In the genomic region with DNA sequence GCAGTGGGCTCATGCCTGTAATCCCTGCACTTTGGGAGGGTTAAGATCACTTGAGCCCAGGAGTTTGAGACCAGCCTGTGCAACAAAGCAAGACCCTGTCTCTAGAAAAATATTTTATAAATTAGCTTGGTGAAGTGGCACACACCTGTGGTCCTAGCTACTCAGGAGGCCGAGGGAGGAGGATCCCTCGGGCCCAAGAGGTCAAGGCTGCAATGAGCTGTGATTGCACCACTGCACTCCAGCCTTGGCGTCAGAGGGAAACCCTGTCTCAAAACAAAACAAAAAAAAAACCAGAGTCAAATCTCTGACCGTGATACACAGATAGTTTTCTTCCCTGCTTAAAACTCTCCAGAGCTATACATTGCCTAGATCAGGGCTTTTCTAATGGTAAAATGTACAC, we compare ENCODE assay signal across 13 cellular contexts. TPM values are rescaled to one million over a fixed set of nuclear protein-coding genes. Genes with fewer than 3 reads are reported as not detected.
DNase-seq lines count a peak whose midpoint lies in the region; ATAC-seq and TF ChIP-seq lines count a peak whose summit lies in the region.
"Had no signal": no experiment of that assay in that cellular context is flagged by ENCODE, and none has a peak within 500 bp of the region (broad histone marks: within the 10 kb centered on the region; RNA-seq: fewer than 3 reads in every experiment).

No MANE protein-coding gene starts in this region.

- WGBS in heart right ventricle, 2 donors, result 68 to 72% methylated on average over 4 of the region's 4 CpGs
- 64 to 74% methylated on average over 4 of the region's 4 CpGs for WGBS in upper lobe of left lung, 2 donors

- no peak for DNase-seq in heart right ventricle
- DNase-seq in Right ventricle myocardium superior, result no peak
- no peak for DNase-seq in upper lobe of left lung
- no peak for DNase-seq in NCI-H2107 (lab: John Stamatoyannopoulos, UW)
- DNase-seq in naive thymus-derived CD8-positive, alpha-beta T cell, result no peak
- DNase-seq: activated CD4-positive, CD25-positive, alpha-beta regulatory T cell treated with anti-CD3 and anti-CD28 coated beads, Interleukin-2, amount 50 U/mL, for 72 hours; MG63; NCI-H2081 treated with DMSO at 0.1 percent for 48 hours; psoas muscle had no signal

- H3K27me3 ChIP-seq in heart right ventricle (peaks cover 0 to 19% (median 0%) of the 10 kb centered on the region in 7 donors), layer of hippocampus (ENCODE audit: control insufficient read depth, insufficient read depth, low read length) (no peaks in the 10 kb centered on the region), upper lobe of left lung (no peaks in the 10 kb centered on the region)
- H3K27me3 ChIP-seq: MG63 had no signal

- H3K27ac ChIP-seq in heart right ventricle (peak overlapping the region in 8 of 10 donors; percentile 19 to 83 (median 59)), VCaP (peak overlapping the region; percentile 47), layer of hippocampus (ENCODE audit: low read depth, low read length) (peak overlapping the region; percentile 6), upper lobe of left lung (peak overlapping the region in 3 of 4 donors; percentile 68 to 81 (median 75))
- H3K27ac ChIP-seq: psoas muscle had no signal

- H3K36me3 ChIP-seq in heart right ventricle (no peaks in the 10 kb centered on the region), upper lobe of left lung (no peaks in the 10 kb centered on the region)
- H3K36me3 ChIP-seq: MG63, thoracic aorta had no signal

- peaks cover 0 to 8% (median 3%) of the 10 kb centered on the region in 3 donors for H3K36me3 Mint-ChIP-seq in naive thymus-derived CD8-positive, alpha-beta T cell

- peaks cover 0 to 25% (median 2%) of the 10 kb centered on the region in 5 donors for H3K27me3 Mint-ChIP-seq in naive thymus-derived CD8-positive, alpha-beta T cell

- no peak overlapping the region for H3K4me3 ChIP-seq in heart right ventricle
- H3K4me3 ChIP-seq in upper lobe of left lung, result no peak overlapping the region
- H3K4me3 ChIP-seq: MG63, psoas muscle, thoracic aorta had no signal

- no peak for TF ChIP-seq POLR2A in upper lobe of left lung (IDR thresholded peaks at IDR 0.05)

- POLR2A ChIA-PET in naive thymus-derived CD8-positive, alpha-beta T cell (lab: Charles Lee), result no interaction called here

- H3K4me3 Mint-ChIP-seq in naive thymus-derived CD8-positive, alpha-beta T cell, result peak overlapping the region in 1 of 10 donors; percentile 48

- no peaks in the 10 kb centered on the region for H3K9me3 ChIP-seq in heart right ventricle
- no peaks in the 10 kb centered on the region for H3K9me3 ChIP-seq in upper lobe of left lung
- H3K9me3 ChIP-seq: MG63, psoas muscle, thoracic aorta had no signal

- TF ChIP-seq CTCF in heart right ventricle (IDR thresholded peaks at IDR 0.05), result no peak
- no peak for TF ChIP-seq CTCF in VCaP (conservative IDR thresholded peaks at IDR 0.05)
- TF ChIP-seq CTCF in upper lobe of left lung (IDR thresholded peaks at IDR 0.05), result no peak

- no peak for ATAC-seq in heart right ventricle
- ATAC-seq in Right ventricle myocardium superior (ENCODE audit: poor library complexity), result no peak
- ATAC-seq in upper lobe of left lung (ENCODE audit: low FRiP score in 2 of 2), result no peak
- no peak for ATAC-seq in naive thymus-derived CD8-positive, alpha-beta T cell
- no peak for ATAC-seq in GM19351 (IDR thresholded peaks at IDR 0.05; ENCODE audit: unreplicated experiment)
- ATAC-seq: psoas muscle had no signal

- no peaks in the 10 kb centered on the region for H3K9me3 Mint-ChIP-seq in naive thymus-derived CD8-positive, alpha-beta T cell

- peak overlapping the region in 1 of 10 donors; percentile 46 for H3K27ac Mint-ChIP-seq in naive thymus-derived CD8-positive, alpha-beta T cell

- no peak for TF ChIP-seq EP300 in upper lobe of left lung (IDR thresholded peaks at IDR 0.05)

- H3K4me1 ChIP-seq in heart right ventricle (peaks cover 0 to 50% (median 37%) of the 10 kb centered on the region in 9 donors), upper lobe of left lung (peaks cover 0 to 23% (median 8%) of the 10 kb centered on the region in 4 donors)
- H3K4me1 ChIP-seq: psoas muscle had no signal

- peaks cover 0 to 30% (median 2%) of the 10 kb centered on the region in 4 donors for H3K4me1 Mint-ChIP-seq in naive thymus-derived CD8-positive, alpha-beta T cell

- intact Hi-C loops in heart right ventricle (cut with DNase I) (loop anchor here in 2 of 10 donors (5.0 kb wide), 1 partner anchor 50 kb away; no protein-coding TSS in a partner anchor), Right ventricle myocardium superior (cut with DNase I) (no loop called here)

RNA-seq across cellular contexts. Expression of a gene that starts 53.5 kb away (rescaled TPM):
- 10 to 100 TPM in 3 of 10 donors, 1 to 10 TPM in 7; 3.5 to 23.0 (median 8.6) TPM for total RNA-seq in heart right ventricle
- 10 to 100 TPM in 1 of 2 donors, 1 to 10 TPM in 1; 3.7 to 27.7 TPM for polyA plus RNA-seq in heart right ventricle
- total RNA-seq in Right ventricle myocardium superior, result 14.2 TPM
- total RNA-seq in upper lobe of left lung, result 10 to 100 TPM in 2 of 6 donors, 1 to 10 TPM in 4; 5.3 to 14.7 (median 9.1) TPM
- under 1 TPM; 0.52 to 0.74 TPM for total RNA-seq in naive thymus-derived CD8-positive, alpha-beta T cell
- 1 to 10 TPM in 1 of 3 donors, under 1 TPM in 2; 0.11 to 1.1 (median 0.60) TPM for polyA plus RNA-seq in naive thymus-derived CD8-positive, alpha-beta T cell

Comparison
In these comparisons a context has a peak if more than half of its experiments do, and no peak if none do; other contexts are left out.
1. H3K27ac ChIP-seq: peak in every context shown above with its lines; median percentile 75 in upper lobe of left lung; 59 in heart right ventricle; 47 in VCaP; 6 in layer of hippocampus.